In the genomic region with DNA sequence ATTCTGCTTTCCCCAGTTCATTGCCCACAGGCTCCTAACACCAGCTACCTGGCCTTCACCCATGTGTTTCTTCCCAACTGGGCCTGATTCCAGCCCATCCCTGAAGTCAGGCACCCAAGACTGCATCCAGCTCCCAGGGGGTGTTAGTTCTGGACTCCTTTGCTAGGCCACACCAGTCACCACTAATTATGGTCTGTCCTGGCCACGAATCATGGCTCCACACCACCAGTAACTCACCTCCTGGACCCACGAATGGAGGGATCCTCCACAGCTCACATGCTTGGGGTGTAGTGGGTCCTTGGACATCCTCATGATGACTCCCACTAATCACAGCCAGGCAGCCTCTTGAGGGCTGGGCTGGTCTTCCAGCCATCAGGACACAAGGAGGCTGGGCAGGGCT, we compare ENCODE assay signal across 24 cellular contexts. TPM values are rescaled to one million over a fixed set of nuclear protein-coding genes. Genes with fewer than 3 reads are reported as not detected.
A peak's percentile ranks its signal among the peaks of the same experiment; 100 is the strongest.
DNase-seq lines count a peak whose midpoint lies in the region; ATAC-seq, FAIRE-seq and TF ChIP-seq lines count a peak whose summit lies in the region.
"Had no signal": no experiment of that assay in that cellular context is flagged by ENCODE, and none has a peak within 500 bp of the region (broad histone marks: within the 10 kb centered on the region; RNA-seq: fewer than 3 reads in every experiment).

No MANE protein-coding gene starts in this region.

- H3K27me3 ChIP-seq in right cardiac atrium (ENCODE audit: control insufficient read depth, insufficient read depth) (no peaks in the 10 kb centered on the region), H1 (replicated peaks in 1 of 4; ENCODE audit: control insufficient read depth in 3 of 4, extremely low read depth in 1 of 4, insufficient read depth in 3 of 4, low read length in 3 of 4) (peaks cover 20 to 31% (median 31%) of the 10 kb centered on the region in 4 experiments), osteoblast (ENCODE audit: insufficient read depth, low read length) (peaks cover 31% of the 10 kb centered on the region)

- no peak overlapping the region for H2BK20ac ChIP-seq in H1 (ENCODE audit: low read length)

- H3K4me2 ChIP-seq in H1 (ENCODE audit: insufficient read depth in 1 of 2, low read depth in 2 of 2, low read length in 2 of 2), result no peak overlapping the region
- H3K4me2 ChIP-seq in osteoblast (ENCODE audit: insufficient read depth, low read length), result no peak overlapping the region
- H3K4me2 ChIP-seq: A549; BLaER1 treated with 17β-estradiol and CSF1 and Interleukin-3, amounts not matched to agents 10 nM and 100 nM had no signal

- intact Hi-C loops in left cardiac atrium (cut with DNase I), result no loop called here
- intact Hi-C loops in right cardiac atrium (cut with DNase I), result no loop called here

- CTCF ChIA-PET in H1 (lab: Charles Lee; ENCODE audit: partially characterized antibody), result interaction anchor here (1.5 to 2.6 kb wide), 3 partner anchors 12 to 16 kb away, joined by 4 to 10 read pairs (median 7); partner anchors contain the start of gene GAS2L1

- TF ChIP-seq POLR2A in H1 (IDR thresholded peaks at IDR 0.05; ENCODE audit: control extremely low read depth in 1 of 2, low read depth in 2 of 2, low read length in 2 of 2) (no peak), GM18505 (IDR thresholded peaks at IDR 0.05; ENCODE audit: borderline replicate concordance, extremely low read depth, insufficient read depth, insufficient read length) (no peak)

- no peak overlapping the region for H3K23ac ChIP-seq in H1 (ENCODE audit: insufficient read length)

- H3K36me3 ChIP-seq in H1 (ENCODE audit: control insufficient read depth in 2 of 4, insufficient read depth in 4 of 4, low read length in 3 of 4) (peaks cover 0 to 4% (median 0%) of the 10 kb centered on the region in 4 experiments; a peak in 1 of 8 replicates), osteoblast (ENCODE audit: insufficient read depth, low read length) (no peaks in the 10 kb centered on the region)
- H3K36me3 ChIP-seq: BE2C had no signal

- TF ChIP-seq RAD21 in H1 (IDR thresholded peaks at IDR 0.05 in 1 of 2, conservative IDR thresholded peaks at IDR 0.05 in 1 of 2; ENCODE audit: low read depth in 2 of 2, low read length in 2 of 2), result no peak

- H3K79me1 ChIP-seq in H1 (ENCODE audit: low read depth, low read length), result no peaks in the 10 kb centered on the region

- 83% methylated on average over 2 of the region's 2 CpGs for WGBS in right cardiac atrium
- 79% methylated on average over 2 of the region's 2 CpGs; no CpG with 5 or more reads in 1 of the 2 experiments for WGBS in H1 (ENCODE audit: extremely low coverage in 1 of 2, insufficient coverage in 1 of 2, insufficient read length in 1 of 2, insufficient replicate concordance in 2 of 2, low coverage in 1 of 2, low lambda C conversion rate in 2 of 2, missing lambda C conversion rate in 1 of 2), 2 experiments

- H3K4me3 ChIP-seq in right cardiac atrium (ENCODE audit: low read length) (no peak overlapping the region), H1 (ENCODE audit: extremely low read depth in 1 of 4, insufficient read depth in 2 of 4, low read depth in 3 of 4, low read length in 4 of 4) (no peak overlapping the region), osteoblast (ENCODE audit: insufficient read depth, low read length) (no peak overlapping the region)
- H3K4me3 ChIP-seq: A549; BLaER1 treated with 17β-estradiol and CSF1 and Interleukin-3, amounts not matched to agents 10 nM and 100 nM had no signal

- H3K79me2 ChIP-seq in H1 (ENCODE audit: control insufficient read depth in 1 of 2, insufficient read depth in 2 of 2, low read length in 2 of 2) (no peaks in the 10 kb centered on the region), osteoblast (ENCODE audit: insufficient read depth, low read length) (no peaks in the 10 kb centered on the region)

- POLR2A ChIA-PET in H1 (lab: Charles Lee; ENCODE audit: partially characterized antibody), result interaction anchor here (1.5 to 3.9 kb wide), 2 partner anchors 11 to 18 kb away, joined by 3 to 17 read pairs; no protein-coding TSS in a partner anchor

- H2AFZ ChIP-seq in H1 (ENCODE audit: low read length) (no peak overlapping the region), osteoblast (ENCODE audit: low read length) (no peak overlapping the region)

- no peak overlapping the region for H3K9ac ChIP-seq in H1 (replicated peaks in 1 of 4; ENCODE audit: extremely low read depth in 1 of 4, low read depth in 3 of 4, low read length in 3 of 4)
- H3K9ac ChIP-seq: BLaER1 treated with 17β-estradiol and CSF1 and Interleukin-3, amounts not matched to agents 10 nM and 100 nM had no signal

- H3K14ac ChIP-seq in H1 (ENCODE audit: insufficient read length), result no peak overlapping the region

- DNase-seq in left cardiac atrium (peak; percentile 11), right cardiac atrium (no peak), H1 (ENCODE audit: low read depth in 1 of 2, low spot score in 2 of 2) (no peak), osteoblast (ENCODE audit: insufficient read length, low spot score, missing footprints) (peak; percentile 47)
- DNase-seq: 8988T; ACHN; AML-193; BE2C; Calu3; CD4-positive, alpha-beta memory T cell; COR-L47; DMS153; DND-41; GOT3; H7; HCEC 1CT had no signal

- no peak overlapping the region for H4K8ac ChIP-seq in H1 (ENCODE audit: extremely low read depth, insufficient read depth, low read length)

- H3K4me1 ChIP-seq in right cardiac atrium (ENCODE audit: control insufficient read depth, insufficient read depth, low read length) (no peaks in the 10 kb centered on the region), H1 (replicated peaks in 1 of 4; ENCODE audit: control insufficient read depth in 3 of 4, insufficient read depth in 4 of 4, low read length in 3 of 4) (peaks cover 0 to 10% (median 4%) of the 10 kb centered on the region in 4 experiments; a peak in 6 of 7 replicates), osteoblast (ENCODE audit: insufficient read depth, low read length) (no peaks in the 10 kb centered on the region)
- H3K4me1 ChIP-seq: BE2C had no signal

- H4K20me1 ChIP-seq in H1 (replicated peaks in 1 of 2; ENCODE audit: control insufficient read depth in 1 of 2, insufficient read depth in 2 of 2, low read length in 2 of 2) (peaks cover under 1 to 3% of the 10 kb centered on the region in 2 experiments), osteoblast (ENCODE audit: insufficient read depth, low read length) (peaks cover 4% of the 10 kb centered on the region)

- peaks cover 6% of the 10 kb centered on the region; the same call in 1 of the 2 replicates for H3K23me2 ChIP-seq in H1 (ENCODE audit: low read depth, low read length)

- H3K4ac ChIP-seq in H1 (replicated peaks; ENCODE audit: insufficient read length, low read depth, low read length), result peak overlapping the region; percentile 69

- H3K9me3 ChIP-seq in right cardiac atrium (ENCODE audit: control insufficient read depth, low read length) (no peaks in the 10 kb centered on the region), H1 (ENCODE audit: insufficient read depth in 2 of 2, low read depth in 1 of 2, low read length in 1 of 2) (peaks cover 0 to 4% of the 10 kb centered on the region in 2 experiments; a peak in 1 of 4 replicates), osteoblast (ENCODE audit: low read depth, low read length) (no peaks in the 10 kb centered on the region)
- H3K9me3 ChIP-seq: A549, BE2C had no signal

- H3K27ac ChIP-seq in right cardiac atrium (ENCODE audit: low read length), result no peak overlapping the region
- H3K27ac ChIP-seq in H1 (ENCODE audit: low read depth, low read length), result no peak overlapping the region
- no peak overlapping the region for H3K27ac ChIP-seq in osteoblast (ENCODE audit: low read depth, low read length)
- H3K27ac ChIP-seq: A549; BLaER1 treated with 17β-estradiol and CSF1 and Interleukin-3, amounts not matched to agents 10 nM and 100 nM had no signal

- no peak overlapping the region for H2BK5ac ChIP-seq in H1 (ENCODE audit: low read depth, low read length)

- H2AK5ac ChIP-seq in H1 (ENCODE audit: low read depth, low read length), result no peak overlapping the region

- H2BK15ac ChIP-seq in H1 (ENCODE audit: low read length), result no peak overlapping the region

- H4K5ac ChIP-seq in H1 (ENCODE audit: insufficient read length, low read depth, low read length), result no peak overlapping the region

- H3K56ac ChIP-seq in H1 (replicated peaks; ENCODE audit: insufficient read length, low read depth, low read length), result no peak overlapping the region

- no peak overlapping the region for H3K18ac ChIP-seq in H1 (ENCODE audit: extremely low read depth, low read length)

- TF ChIP-seq CTCF in H1 (IDR thresholded peaks at IDR 0.05; ENCODE audit: control extremely low read depth in 1 of 3, insufficient read depth in 1 of 3, low read depth in 1 of 3, low read length in 3 of 3), result no peak
- no peak for TF ChIP-seq CTCF in osteoblast (IDR thresholded peaks at IDR 0.05; ENCODE audit: extremely low read depth, low read depth, low read length)

- FAIRE-seq in H1 (lab: Jason Lieb, UNC), result no peak
- FAIRE-seq: A549, G401.6, GM12892, GM19239 had no signal

- no peak for TF ChIP-seq EP300 in H1 (IDR thresholded peaks at IDR 0.05; ENCODE audit: borderline replicate concordance in 1 of 2, low read depth in 2 of 2, low read length in 2 of 2)

- H2BK12ac ChIP-seq in H1 (ENCODE audit: low read depth, low read length), result no peak overlapping the region

- ATAC-seq in left cardiac atrium (no peak), right cardiac atrium (no peak), GM19397 (IDR thresholded peaks at IDR 0.05; ENCODE audit: unreplicated experiment) (no peak), GM18505 (IDR thresholded peaks at IDR 0.05; ENCODE audit: unreplicated experiment) (no peak), GM21447 (IDR thresholded peaks at IDR 0.05; ENCODE audit: unreplicated experiment) (no peak)
- ATAC-seq: A549 had no signal

- no peak overlapping the region for H2BK120ac ChIP-seq in H1 (replicated peaks; ENCODE audit: low read depth, low read length)

- no peak overlapping the region for H4K91ac ChIP-seq in H1 (replicated peaks; ENCODE audit: insufficient read length, low read length)

RNA-seq across cellular contexts. Expression of gene RASL10A, which starts 3.6 kb away (rescaled TPM):
- 1 to 10 TPM; 1.0 to 3.1 TPM for total RNA-seq in left cardiac atrium
- total RNA-seq in right cardiac atrium, result 1 to 10 TPM; 1.1 to 2.9 (median 1.6) TPM
- 1.2 TPM for polyA plus RNA-seq in right cardiac atrium
- 1.4 and 1.5 TPM in 2 replicates for total RNA-seq in H1 (2021; fragmentation: NEBNext Ultra II Directional; extraction: Animal tissue kit (Norgen Biotek cat#: 25700))
- 1.1 and 1.6 TPM in 2 replicates for polyA plus RNA-seq in H1 (2011; rRNA removed)
- 1.0 TPM for polyA plus RNA-seq in H1 (2011; cell fraction: cytosol; rRNA removed)
- polyA plus RNA-seq in H1 (2011; cell fraction: nucleus; rRNA removed), result 2.4 TPM
- 0.26 to 0.58 TPM (median 0.39 TPM) in 4 replicates for polyA plus RNA-seq in H1 (2012, experiment 1 of 2)
- 0.21 TPM for polyA plus RNA-seq in H1 (2012, experiment 2 of 2)
- polyA plus RNA-seq in H1 (2013, experiment 1 of 2), result 1.1 TPM
- polyA plus RNA-seq in H1 (2013, experiment 2 of 2), result 1.0 TPM
- not detected in 2 replicates for polyA minus RNA-seq in H1 (2011; rRNA and poly(A)+ RNA removed)
- polyA minus RNA-seq in H1 (2011; cell fraction: cytosol; rRNA and poly(A)+ RNA removed), result not detected
- polyA minus RNA-seq in H1 (2011; cell fraction: nucleus; rRNA and poly(A)+ RNA removed), result 0.80 TPM
- not detected in 2 replicates for total RNA-seq in osteoblast
- polyA plus RNA-seq: CD4-positive, alpha-beta memory T cell had no signal

RNA-seq across cellular contexts. Expression of gene GAS2L1, which starts 12.6 kb away (rescaled TPM):
- total RNA-seq in left cardiac atrium, result 10 to 100 TPM; 20.1 to 25.2 TPM
- 10 to 100 TPM; 17.1 to 25.7 (median 22.6) TPM for total RNA-seq in right cardiac atrium
- polyA plus RNA-seq in right cardiac atrium, result 16.9 TPM
- total RNA-seq in H1 (2021; fragmentation: NEBNext Ultra II Directional; extraction: Animal tissue kit (Norgen Biotek cat#: 25700)), result 9.7 and 10.1 TPM in 2 replicates
- polyA plus RNA-seq in H1 (2011; rRNA removed), result 3.6 and 6.8 TPM in 2 replicates
- 3.9 TPM for polyA plus RNA-seq in H1 (2011; cell fraction: cytosol; rRNA removed)
- polyA plus RNA-seq in H1 (2011; cell fraction: nucleus; rRNA removed), result 16.7 TPM
- 4.0 to 5.7 TPM (median 5.3 TPM) in 4 replicates for polyA plus RNA-seq in H1 (2012, experiment 1 of 2)
- 4.1 TPM for polyA plus RNA-seq in H1 (2012, experiment 2 of 2)
- 8.9 TPM for polyA plus RNA-seq in H1 (2013, experiment 1 of 2)
- 8.0 TPM for polyA plus RNA-seq in H1 (2013, experiment 2 of 2)
- 1.3 and 2.9 TPM in 2 replicates for polyA minus RNA-seq in H1 (2011; rRNA and poly(A)+ RNA removed)
- polyA minus RNA-seq in H1 (2011; cell fraction: cytosol; rRNA and poly(A)+ RNA removed), result 2.5 TPM
- polyA minus RNA-seq in H1 (2011; cell fraction: nucleus; rRNA and poly(A)+ RNA removed), result 3.7 TPM
- total RNA-seq in osteoblast, result 11.6 and 13.0 TPM in 2 replicates

RNA-seq across cellular contexts. Expression of gene EWSR1, which starts 51.0 kb away (rescaled TPM):
- 100 to 1,000 TPM; 109 to 175 TPM for total RNA-seq in left cardiac atrium
- 100 to 1,000 TPM; 136 to 162 (median 151) TPM for total RNA-seq in right cardiac atrium
- 119 TPM for polyA plus RNA-seq in right cardiac atrium
- 385 and 387 TPM in 2 replicates for total RNA-seq in H1 (2021; fragmentation: NEBNext Ultra II Directional; extraction: Animal tissue kit (Norgen Biotek cat#: 25700))
- 646 and 930 TPM in 2 replicates for polyA plus RNA-seq in H1 (2011; rRNA removed)
- polyA plus RNA-seq in H1 (2011; cell fraction: cytosol; rRNA removed), result 525 TPM
- polyA plus RNA-seq in H1 (2011; cell fraction: nucleus; rRNA removed), result 1,044 TPM
- polyA plus RNA-seq in H1 (2012, experiment 1 of 2), result 380 to 507 TPM (median 400 TPM) in 4 replicates
- polyA plus RNA-seq in H1 (2012, experiment 2 of 2), result 92.9 TPM
- 297 TPM for polyA plus RNA-seq in H1 (2013, experiment 1 of 2)
- 268 TPM for polyA plus RNA-seq in H1 (2013, experiment 2 of 2)
- polyA minus RNA-seq in H1 (2011; rRNA and poly(A)+ RNA removed), result 575 and 704 TPM in 2 replicates
- 228 TPM for polyA minus RNA-seq in H1 (2011; cell fraction: cytosol; rRNA and poly(A)+ RNA removed)
- 291 TPM for polyA minus RNA-seq in H1 (2011; cell fraction: nucleus; rRNA and poly(A)+ RNA removed)
- 139 and 148 TPM in 2 replicates for total RNA-seq in osteoblast

RNA-seq across cellular contexts. Expression of gene RHBDD3, which starts 51.3 kb away (rescaled TPM):
- 10 to 100 TPM; 15.6 to 19.0 TPM for total RNA-seq in left cardiac atrium
- 10 to 100 TPM; 16.8 to 19.3 (median 17.8) TPM for total RNA-seq in right cardiac atrium
- polyA plus RNA-seq in right cardiac atrium, result 20.8 TPM
- total RNA-seq in H1 (2021; fragmentation: NEBNext Ultra II Directional; extraction: Animal tissue kit (Norgen Biotek cat#: 25700)), result 72.1 and 75.7 TPM in 2 replicates
- 117 and 171 TPM in 2 replicates for polyA plus RNA-seq in H1 (2011; rRNA removed)
- 128 TPM for polyA plus RNA-seq in H1 (2011; cell fraction: cytosol; rRNA removed)
- polyA plus RNA-seq in H1 (2011; cell fraction: nucleus; rRNA removed), result 161 TPM
- polyA plus RNA-seq in H1 (2012, experiment 1 of 2), result 64.0 to 89.1 TPM (median 81.6 TPM) in 4 replicates
- 70.6 TPM for polyA plus RNA-seq in H1 (2012, experiment 2 of 2)
- polyA plus RNA-seq in H1 (2013, experiment 1 of 2), result 69.3 TPM
- 69.0 TPM for polyA plus RNA-seq in H1 (2013, experiment 2 of 2)
- 20.8 and 28.6 TPM in 2 replicates for polyA minus RNA-seq in H1 (2011; rRNA and poly(A)+ RNA removed)
- polyA minus RNA-seq in H1 (2011; cell fraction: cytosol; rRNA and poly(A)+ RNA removed), result 29.9 TPM
- polyA minus RNA-seq in H1 (2011; cell fraction: nucleus; rRNA and poly(A)+ RNA removed), result 42.7 TPM
- 25.0 and 32.7 TPM in 2 replicates for total RNA-seq in osteoblast

Comparison
In these comparisons a context has a peak if more than half of its experiments do, and no peak if none do; other contexts are left out.
1. DNase-seq: peak in left cardiac atrium (single experiment) and osteoblast (single experiment); none in right cardiac atrium (0 of 3) and H1 (0 of 2).